18 cellular contexts compared by ENCODE assay signal in the genomic region with DNA sequence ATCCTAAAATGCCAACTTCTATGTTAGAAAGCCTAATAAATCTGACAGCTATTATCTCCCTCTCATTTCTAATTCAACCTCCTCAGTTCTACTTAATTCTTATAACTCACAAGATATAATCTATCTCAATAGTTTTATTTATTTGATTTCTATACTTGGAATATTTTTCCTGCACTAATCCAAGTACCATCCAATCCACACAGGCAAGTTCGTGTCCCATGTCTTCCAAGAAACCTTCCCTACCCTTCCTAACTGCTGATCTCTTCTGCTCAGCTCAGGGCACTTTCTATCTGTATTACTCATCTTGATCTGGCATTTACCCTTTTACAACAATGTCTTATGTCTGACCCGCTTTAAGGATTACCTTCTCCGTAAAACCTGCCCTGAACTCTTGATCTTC. TPM values are rescaled to one million over a fixed set of nuclear protein-coding genes. Genes with fewer than 3 reads are reported as not detected.
A peak's percentile ranks its signal among the peaks of the same experiment; 100 is the strongest.
DNase-seq lines count a peak whose midpoint lies in the region; ATAC-seq and TF ChIP-seq lines count a peak whose summit lies in the region.
"Had no signal": no experiment of that assay in that cellular context is flagged by ENCODE, and none has a peak within 500 bp of the region (broad histone marks: within the 10 kb centered on the region; RNA-seq: fewer than 3 reads in every experiment).

No MANE protein-coding gene starts in this region.

- in situ Hi-C loops in IMR-90 (cut with MboI; ENCODE audit: low sequenced_read_pairs): no loop called here

- WGBS in IMR-90 (ENCODE audit: extremely low coverage in 2 of 2, insufficient read length in 1 of 2), 2 experiments: 93% methylated on average over 2 of the region's 3 CpGs; no CpG with 5 or more reads in 1 of the 2 experiments
- WGBS in endodermal cell (ENCODE audit: insufficient coverage in 1 of 2, insufficient read length in 1 of 2), 2 experiments: 91 to 98% methylated on average over 3 of the region's 3 CpGs
- WGBS in esophagus muscularis mucosa: 93% methylated on average over 3 of the region's 3 CpGs

- H3K9me3 Mint-ChIP-seq in endodermal cell: no peaks in the 10 kb centered on the region
- H3K9me3 Mint-ChIP-seq: CD4-positive, alpha-beta memory T cell; GM23338; H9 had no signal

- H3K9ac ChIP-seq in IMR-90 (ENCODE audit: low read depth, low read length) (no peak overlapping the region), endodermal cell (ENCODE audit: extremely low read depth, low read length, poor library complexity, severe bottlenecking) (no peak overlapping the region)

- no peak overlapping the region for H4K8ac ChIP-seq in IMR-90 (ENCODE audit: low read depth in 2 of 2, low read length in 2 of 2)

- H2AFZ ChIP-seq in IMR-90 (replicated peaks; ENCODE audit: low read length, poor library complexity): no peak overlapping the region
- H2AFZ ChIP-seq: GM23338 had no signal

- no peak overlapping the region for H4K5ac ChIP-seq in IMR-90 (ENCODE audit: low read depth, low read length)

- no peak overlapping the region for H2AK5ac ChIP-seq in IMR-90 (ENCODE audit: low read depth, low read length)

- no peak overlapping the region for H2BK5ac ChIP-seq in IMR-90 (ENCODE audit: low read depth, low read length, poor library complexity, severe bottlenecking)

- H3K9me3 ChIP-seq in IMR-90 (ENCODE audit: control insufficient read depth, insufficient read depth, low read length): no peaks in the 10 kb centered on the region
- H3K9me3 ChIP-seq in WERI-Rb-1 (ENCODE audit: severe bottlenecking): no peaks in the 10 kb centered on the region
- no peaks in the 10 kb centered on the region for H3K9me3 ChIP-seq in endodermal cell (ENCODE audit: control insufficient read depth, low read length)
- no peaks in the 10 kb centered on the region for H3K9me3 ChIP-seq in esophagus muscularis mucosa
- H3K9me3 ChIP-seq: A549, BE2C had no signal

- DNase-seq in ELR (ENCODE audit: low read depth): peak; percentile 14
- no peak for DNase-seq in IMR-90
- DNase-seq in WERI-Rb-1: peak; percentile 50
- peak; percentile 20 for DNase-seq in endodermal cell
- DNase-seq in esophagus muscularis mucosa (ENCODE audit: extremely low spot score): no peak
- no peak for DNase-seq in DMS114 treated with DMSO at 0.1 percent for 48 hours (lab: John Stamatoyannopoulos, UW; ENCODE audit: unreplicated experiment)
- DNase-seq in NCI-H2227 treated with DMSO at 0.1 percent for 48 hours (lab: John Stamatoyannopoulos, UW): no peak
- DNase-seq: BE2C; CD4-positive, alpha-beta memory T cell; DMS153; DMS79 treated with DMSO at 0.1 percent for 48 hours; EL; GDM1; H9 had no signal

- H3K18ac ChIP-seq in IMR-90 (ENCODE audit: low read depth, low read length): no peak overlapping the region

- H3K27me3 ChIP-seq in IMR-90 (ENCODE audit: control insufficient read depth, insufficient read depth, low read length): no peaks in the 10 kb centered on the region
- no peaks in the 10 kb centered on the region for H3K27me3 ChIP-seq in WERI-Rb-1 (ENCODE audit: insufficient read depth, low read depth, severe bottlenecking)
- no peaks in the 10 kb centered on the region for H3K27me3 ChIP-seq in endodermal cell (ENCODE audit: control insufficient read depth, insufficient read depth, low read length, poor library complexity, severe bottlenecking)
- H3K27me3 ChIP-seq in esophagus muscularis mucosa: no peaks in the 10 kb centered on the region
- H3K27me3 ChIP-seq: BE2C had no signal

- H3K56ac ChIP-seq in IMR-90 (ENCODE audit: extremely low read depth, insufficient read depth, low read length): no peak overlapping the region

- peaks cover 14% of the 10 kb centered on the region for H3K9me1 ChIP-seq in IMR-90 (ENCODE audit: insufficient read depth, low read length)

- peaks cover 31% of the 10 kb centered on the region for H3K36me3 Mint-ChIP-seq in endodermal cell (ENCODE audit: low read depth)

- no peak overlapping the region for H3K27ac ChIP-seq in IMR-90 (ENCODE audit: insufficient read depth, low read length)
- H3K27ac ChIP-seq in WERI-Rb-1: no peak overlapping the region
- H3K27ac ChIP-seq in endodermal cell (ENCODE audit: low read depth, low read length): no peak overlapping the region
- no peak overlapping the region for H3K27ac ChIP-seq in esophagus muscularis mucosa (replicated peaks in 1 of 4)
- H3K27ac ChIP-seq: A549, C4-2B, HL-60 had no signal

- POLR2A ChIA-PET in IMR-90 (lab: Charles Lee; ENCODE audit: unreplicated experiment): no interaction called here

- peaks cover 26% of the 10 kb centered on the region for H4K20me1 ChIP-seq in IMR-90 (ENCODE audit: insufficient read depth, low read length)

- H3K4me2 ChIP-seq in IMR-90 (ENCODE audit: low read depth, low read length): no peak overlapping the region
- H3K4me2 ChIP-seq: A549, GM23338 had no signal

- peaks cover 20 to 48% of the 10 kb centered on the region in 2 experiments for H3K79me1 ChIP-seq in IMR-90 (ENCODE audit: low read depth in 1 of 2, low read length in 2 of 2)

- ATAC-seq in IMR-90 (ENCODE audit: low read depth): no peak
- ATAC-seq: GM23338 had no signal

- H3K27me3 Mint-ChIP-seq in endodermal cell (ENCODE audit: insufficient read depth): no peaks in the 10 kb centered on the region
- H3K27me3 Mint-ChIP-seq: CD4-positive, alpha-beta memory T cell had no signal

- H2BK120ac ChIP-seq in IMR-90 (ENCODE audit: low read depth, low read length): no peak overlapping the region

- H3K4me1 Mint-ChIP-seq in endodermal cell: peaks cover 19% of the 10 kb centered on the region

- dilution Hi-C loops in IMR-90 (cut with HindIII; ENCODE audit: low sequenced_read_pairs, unreplicated experiment): no loop called here

- BruUV-seq in IMR-90 (replicated peaks; lab: Mats Ljungman, UMichigan): no TSS peak

- no peak overlapping the region for H2AK9ac ChIP-seq in IMR-90 (replicated peaks; ENCODE audit: low read depth, low read length, poor library complexity)

- H3K4me1 ChIP-seq in IMR-90 (ENCODE audit: control insufficient read depth, insufficient read depth, low read length) (peaks cover 2% of the 10 kb centered on the region; the same call in 1 of the 2 replicates), endodermal cell (ENCODE audit: control insufficient read depth, insufficient read depth, low read length) (peaks cover 3% of the 10 kb centered on the region), esophagus muscularis mucosa (no peaks in the 10 kb centered on the region)
- H3K4me1 ChIP-seq: A549, BE2C had no signal

- intact Hi-C loops in IMR-90 (cut with micrococcal nuclease): loop anchor here (2.0 kb wide), 1 partner anchor 13 kb away; no protein-coding TSS in a partner anchor
- intact Hi-C loops in esophagus muscularis mucosa (cut with DNase I): no loop called here

- no peak overlapping the region for H3K4ac ChIP-seq in IMR-90 (ENCODE audit: low read depth, low read length)

- 0 out of 2 replicates have a peak overlapping the region, but pooled peaks have one; percentile 3 for H3K14ac ChIP-seq in IMR-90 (replicated peaks; ENCODE audit: low read depth, low read length)

- H2BK20ac ChIP-seq in IMR-90 (ENCODE audit: low read depth, low read length): no peak overlapping the region

- TF ChIP-seq CTCF in IMR-90 (conservative IDR thresholded peaks at IDR 0.05; ENCODE audit: low read depth, low read length): no peak
- TF ChIP-seq CTCF in WERI-Rb-1 (IDR thresholded peaks at IDR 0.05; ENCODE audit: low read depth, low read length): no peak
- TF ChIP-seq CTCF in endodermal cell (conservative IDR thresholded peaks at IDR 0.05): no peak
- TF ChIP-seq CTCF in esophagus muscularis mucosa (IDR thresholded peaks at IDR 0.05): no peak

- H2BK15ac ChIP-seq in IMR-90 (ENCODE audit: low read depth, low read length): no peak overlapping the region

- CTCF ChIA-PET in IMR-90 (lab: Yijun Ruan, JAX): interaction anchor here (0.5 to 2.0 kb wide), 2 partner anchors 13 to 1179 kb away, joined by 3 to 10 read pairs; no protein-coding TSS in a partner anchor

- H3K23ac ChIP-seq in IMR-90 (ENCODE audit: low read depth, low read length): no peak overlapping the region

- no peak overlapping the region for H3K4me3 Mint-ChIP-seq in endodermal cell
- H3K4me3 Mint-ChIP-seq: CD4-positive, alpha-beta memory T cell; GM23338; H9 had no signal

- no peak for TF ChIP-seq RAD21 in IMR-90 (IDR thresholded peaks at IDR 0.05; ENCODE audit: low read length)

- no peak overlapping the region for H4K91ac ChIP-seq in IMR-90 (ENCODE audit: insufficient read depth, low read depth, low read length)

- TF ChIP-seq EP300 in esophagus muscularis mucosa (IDR thresholded peaks at IDR 0.05): no peak

- peaks cover 28% of the 10 kb centered on the region for H3K36me3 ChIP-seq in IMR-90 (ENCODE audit: control insufficient read depth, insufficient read depth, low read length)
- peaks cover 41% of the 10 kb centered on the region for H3K36me3 ChIP-seq in WERI-Rb-1
- peaks cover 59% of the 10 kb centered on the region for H3K36me3 ChIP-seq in endodermal cell (ENCODE audit: control insufficient read depth, insufficient read depth, low read length)
- H3K36me3 ChIP-seq in esophagus muscularis mucosa: peaks cover 32 to 63% (median 61%) of the 10 kb centered on the region in 4 donors

- H3K4me3 ChIP-seq in IMR-90 (ENCODE audit: insufficient read depth, low read depth, low read length) (no peak overlapping the region), WERI-Rb-1 (ENCODE audit: low read depth, low read length) (no peak overlapping the region), endodermal cell (ENCODE audit: low read length) (no peak overlapping the region), esophagus muscularis mucosa (no peak overlapping the region)
- H3K4me3 ChIP-seq: A549, GM23338 had no signal

- TF ChIP-seq POLR2A in IMR-90 (IDR thresholded peaks at IDR 0.05; ENCODE audit: low read depth, low read length) (no peak), esophagus muscularis mucosa (IDR thresholded peaks at IDR 0.05; ENCODE audit: low read depth) (no peak)

- H3K27ac Mint-ChIP-seq in endodermal cell: no peak overlapping the region
- H3K27ac Mint-ChIP-seq: CD4-positive, alpha-beta memory T cell; GM23338; H9 had no signal

RNA-seq across cellular contexts. Expression of a gene that starts 18.2 kb away (rescaled TPM):
- total RNA-seq in IMR-90 (2012; rRNA removed) (20.6 and 22.5 TPM in 2 replicates), endodermal cell (10 to 100 TPM; 19.3 to 28.7 TPM), esophagus muscularis mucosa (10 to 100 TPM; 17.4 to 36.8 (median 29.9) TPM)
- polyA plus RNA-seq in IMR-90 (2012; rRNA removed): 17.0 and 17.4 TPM in 2 replicates
- 9.2 and 9.5 TPM in 2 replicates for polyA plus RNA-seq in IMR-90 (2012; cell fraction: cytosol; rRNA removed)
- 20.7 and 35.7 TPM in 2 replicates for polyA plus RNA-seq in IMR-90 (2012; cell fraction: nucleus; rRNA removed; ENCODE audit: low replicate concordance)
- 26.8 TPM for polyA plus RNA-seq in endodermal cell (2013, experiment 1 of 2)
- 25.4 TPM for polyA plus RNA-seq in endodermal cell (2013, experiment 2 of 2)

RNA-seq across cellular contexts. Expression of a gene that starts 42.6 kb away (rescaled TPM):
- total RNA-seq in IMR-90 (2012; rRNA removed) (not detected in 2 replicates), endodermal cell (10 to 100 TPM in 1 of 2 donors, 1 to 10 TPM in 1; 5.7 to 10.2 TPM), esophagus muscularis mucosa (1 to 10 TPM in 1 of 4 donors, under 1 TPM in 1, not detected in 2; 0.99 to 1.2 TPM)
- 2.2 and 3.4 TPM in 2 replicates for polyA plus RNA-seq in IMR-90 (2012; rRNA removed)
- polyA plus RNA-seq in IMR-90 (2012; cell fraction: cytosol; rRNA removed): 11.3 and 18.7 TPM in 2 replicates
- 0.50 and 1.8 TPM in 2 replicates for polyA plus RNA-seq in IMR-90 (2012; cell fraction: nucleus; rRNA removed; ENCODE audit: low replicate concordance)
- polyA plus RNA-seq in endodermal cell (2013, experiment 1 of 2): 7.2 TPM
- 7.4 TPM for polyA plus RNA-seq in endodermal cell (2013, experiment 2 of 2)
- total RNA-seq: CD4-positive, alpha-beta memory T cell had no signal
- polyA plus RNA-seq: CD4-positive, alpha-beta memory T cell had no signal

RNA-seq across cellular contexts. Expression of a gene that starts 46.5 kb away (rescaled TPM):
- 0.28 and 0.36 TPM in 2 replicates for total RNA-seq in IMR-90 (2012; rRNA removed)
- 0.52 and 0.92 TPM in 2 replicates for polyA plus RNA-seq in IMR-90 (2012; rRNA removed)
- polyA plus RNA-seq in IMR-90 (2012; cell fraction: cytosol; rRNA removed): 0.62 and 1.2 TPM in 2 replicates
- 1.1 and 1.6 TPM in 2 replicates for polyA plus RNA-seq in IMR-90 (2012; cell fraction: nucleus; rRNA removed; ENCODE audit: low replicate concordance)
- 10 to 100 TPM in 1 of 2 donors, 1 to 10 TPM in 1; 9.0 to 16.4 TPM for total RNA-seq in endodermal cell
- 5.4 TPM for polyA plus RNA-seq in endodermal cell (2013, experiment 1 of 2)
- polyA plus RNA-seq in endodermal cell (2013, experiment 2 of 2): 5.1 TPM
- 10 to 100 TPM in 3 of 4 donors, 1 to 10 TPM in 1; 10.0 to 21.6 (median 16.9) TPM for total RNA-seq in esophagus muscularis mucosa

Comparison
In these comparisons a context has a peak if more than half of its experiments do, and no peak if none do; other contexts are left out.
1. DNase-seq: peak in ELR (single experiment), WERI-Rb-1 (single experiment) and endodermal cell (single experiment); none in IMR-90 (single experiment), esophagus muscularis mucosa (single experiment), DMS114 treated with DMSO at 0.1 percent for 48 hours (single experiment) and NCI-H2227 treated with DMSO at 0.1 percent for 48 hours (single experiment).